ENCODE assay signal across 19 cellular contexts in genomic region chr2:643334-643733, GRCh38. TPM values are rescaled to one million over a fixed set of nuclear protein-coding genes. Genes with fewer than 3 reads are reported as not detected.
DNase-seq lines count a peak whose midpoint lies in the region; ATAC-seq and TF ChIP-seq lines count a peak whose summit lies in the region.
"Had no signal": no experiment of that assay in that cellular context is flagged by ENCODE, and none has a peak within 500 bp of the region (broad histone marks: within the 10 kb centered on the region; RNA-seq: fewer than 3 reads in every experiment).

No MANE protein-coding gene starts in this region.

- DNase-seq in NB4 (ENCODE audit: low read depth) = peak; percentile 33
- DNase-seq in activated CD8-positive, alpha-beta memory T cell treated with anti-CD3 and anti-CD28 coated beads, Interleukin-2, amount 50 U/mL, for 48 hours = peak; percentile 38
- peak; percentile 31 for DNase-seq in left lobe of liver (ENCODE audit: low spot score)
- peak; percentile 48 for DNase-seq in sigmoid colon
- no peak for DNase-seq in GOT3 (lab: John Stamatoyannopoulos, UW)
- DNase-seq: Calu3, GF-D8, GM23248, KBM-7, NCI-H1436, NCI-H2029, NCI-H345, NCI-H524 treated with DMSO at 0.1 percent for 48 hours, PC-3, RPMI8226 had no signal

- no peak overlapping the region for H3K27ac ChIP-seq in sigmoid colon
- H3K27ac ChIP-seq: BLaER1 treated with 17β-estradiol and CSF1 and Interleukin-3, amounts not matched to agents 10 nM and 100 nM; GM23248 had no signal

- no peaks in the 10 kb centered on the region for H3K9me3 ChIP-seq in sigmoid colon

- no peak for TF ChIP-seq POLR2A in NB4 (IDR thresholded peaks at IDR 0.05; ENCODE audit: extremely low read depth, insufficient read length)
- TF ChIP-seq POLR2A in sigmoid colon (IDR thresholded peaks at IDR 0.05) = no peak

- intact Hi-C loops in sigmoid colon (cut with DNase I) = no loop called here

- no peak for ATAC-seq in left lobe of liver
- ATAC-seq in GM18867 (IDR thresholded peaks at IDR 0.05; ENCODE audit: unreplicated experiment) = no peak
- no peak for ATAC-seq in HG02678 (IDR thresholded peaks at IDR 0.05; ENCODE audit: unreplicated experiment)
- ATAC-seq: CD8-positive, alpha-beta T cell; PC-3 had no signal

- WGBS in sigmoid colon, 2 donors = 79 to 90% methylated on average over 10 of the region's 10 CpGs

- H3K4me3 ChIP-seq in NB4 (ENCODE audit: low read depth, low read length) (no peak overlapping the region), sigmoid colon (no peak overlapping the region)
- H3K4me3 ChIP-seq: BLaER1 treated with 17β-estradiol and CSF1 and Interleukin-3, amounts not matched to agents 10 nM and 100 nM; GM23248 had no signal

- no peak for TF ChIP-seq EP300 in sigmoid colon (IDR thresholded peaks at IDR 0.05)

- TF ChIP-seq CTCF in NB4 (IDR thresholded peaks at IDR 0.05; ENCODE audit: low read depth, low read length) (no peak), sigmoid colon (IDR thresholded peaks at IDR 0.05) (no peak)

- no peaks in the 10 kb centered on the region for H3K4me1 ChIP-seq in sigmoid colon

- no peaks in the 10 kb centered on the region for H3K36me3 ChIP-seq in sigmoid colon
- H3K36me3 ChIP-seq: BLaER1 treated with 17β-estradiol and CSF1 and Interleukin-3, amounts not matched to agents 10 nM and 100 nM had no signal

- peaks cover 0 to 18% (median 4%) of the 10 kb centered on the region in 3 donors for H3K27me3 ChIP-seq in sigmoid colon
- H3K27me3 ChIP-seq: BLaER1 treated with 17β-estradiol and CSF1 and Interleukin-3, amounts not matched to agents 10 nM and 100 nM had no signal

RNA-seq across cellular contexts. Expression of gene TMEM18, which starts 33.9 kb away (rescaled TPM):
- total RNA-seq in left lobe of liver (7.3 TPM), sigmoid colon (10 to 100 TPM; 14.4 to 26.8 (median 21.9) TPM)
- polyA plus RNA-seq in sigmoid colon = 10 to 100 TPM; 10.6 to 23.4 (median 22.7) TPM
